In genomic region chr2:138559648-138560047, GRCh38 we compare ENCODE assay signal across 22 cellular contexts. TPM values are rescaled to one million over a fixed set of nuclear protein-coding genes. Genes with fewer than 3 reads are reported as not detected.
DNase-seq lines count a peak whose midpoint lies in the region; ATAC-seq, FAIRE-seq and TF ChIP-seq lines count a peak whose summit lies in the region.
"Had no signal": no experiment of that assay in that cellular context is flagged by ENCODE, and none has a peak within 500 bp of the region (broad histone marks: within the 10 kb centered on the region; RNA-seq: fewer than 3 reads in every experiment).

No MANE protein-coding gene starts in this region.

- H3K4me1 Mint-ChIP-seq in H9: no peaks in the 10 kb centered on the region
- H3K4me1 Mint-ChIP-seq in CD8-positive, alpha-beta memory T cell: no peaks in the 10 kb centered on the region
- H3K4me1 Mint-ChIP-seq: CD14-positive monocyte, IgD-negative memory B cell had no signal

- H2AFZ ChIP-seq in H9 (ENCODE audit: low read length): no peak overlapping the region

- H3K4me2 ChIP-seq in H9 (ENCODE audit: insufficient read depth, insufficient read length, low read length): no peak overlapping the region
- H3K4me2 ChIP-seq: BLaER1 had no signal

- DNase-seq in D721Med (ENCODE audit: insufficient read length, low spot score) (no peak), adipocyte (ENCODE audit: low read depth) (peak; percentile 12), fibroblast of peridontal ligament (ENCODE audit: extremely low read depth) (peak; percentile 9), left lobe of liver (ENCODE audit: low spot score) (no peak), H9 (no peak)
- DNase-seq in CD8-positive, alpha-beta memory T cell: no peak
- DNase-seq: 8988T; Calu3; CD4-positive, alpha-beta memory T cell; DMS 273 treated with DMSO at 0.1 percent for 48 hours; DMS53; DND-41; EL had no signal

- no peak overlapping the region for H3K18ac ChIP-seq in H9 (ENCODE audit: insufficient read length, low read depth, low read length)

- H4K91ac ChIP-seq in H9 (ENCODE audit: insufficient read length, low read depth, low read length): no peak overlapping the region

- H3K14ac ChIP-seq in H9 (ENCODE audit: insufficient read depth, low read length): no peak overlapping the region

- no peak overlapping the region for H3K27ac Mint-ChIP-seq in H9
- no peak overlapping the region for H3K27ac Mint-ChIP-seq in CD8-positive, alpha-beta memory T cell
- H3K27ac Mint-ChIP-seq: CD4-positive, alpha-beta memory T cell; IgD-negative memory B cell had no signal

- H3K27me3 ChIP-seq in adipocyte (replicated peaks; ENCODE audit: control insufficient read depth, insufficient read depth, low read length) (no peaks in the 10 kb centered on the region), H9 (ENCODE audit: insufficient read depth, low read length) (no peaks in the 10 kb centered on the region)
- H3K27me3 ChIP-seq in CD8-positive, alpha-beta memory T cell (ENCODE audit: insufficient read depth, low read length, poor library complexity, severe bottlenecking): no peaks in the 10 kb centered on the region
- H3K27me3 ChIP-seq: BLaER1 had no signal

- no peaks in the 10 kb centered on the region for H3K27me3 Mint-ChIP-seq in H9 (ENCODE audit: low read depth)
- H3K27me3 Mint-ChIP-seq in CD8-positive, alpha-beta memory T cell: no peaks in the 10 kb centered on the region
- H3K27me3 Mint-ChIP-seq: CD4-positive, alpha-beta memory T cell; IgD-negative memory B cell had no signal

- CTCF ChIA-PET in CD8-positive, alpha-beta memory T cell (lab: Charles Lee): no interaction called here

- H2BK5ac ChIP-seq in H9 (ENCODE audit: insufficient read length, low read length): no peak overlapping the region

- no peaks in the 10 kb centered on the region for H3K9me3 ChIP-seq in adipocyte (ENCODE audit: control insufficient read depth, low read length)
- H3K9me3 ChIP-seq in H9 (ENCODE audit: control insufficient read depth, low read depth, low read length): no peaks in the 10 kb centered on the region
- no peaks in the 10 kb centered on the region for H3K9me3 ChIP-seq in CD8-positive, alpha-beta memory T cell (ENCODE audit: low read length)
- H3K9me3 ChIP-seq: BLaER1, HAP-1 had no signal

- no peaks in the 10 kb centered on the region for H3K79me1 ChIP-seq in H9 (ENCODE audit: insufficient read depth, low read depth, low read length, poor library complexity, severe bottlenecking)

- H2BK15ac ChIP-seq in H9 (ENCODE audit: low read depth, low read length): no peak overlapping the region

- H2BK120ac ChIP-seq in H9 (ENCODE audit: low read depth, low read length, poor library complexity, severe bottlenecking): no peak overlapping the region

- no peak overlapping the region for H3K4me3 ChIP-seq in adipocyte (ENCODE audit: low read length)
- no peak overlapping the region for H3K4me3 ChIP-seq in CD8-positive, alpha-beta memory T cell (ENCODE audit: low read length)
- H3K4me3 ChIP-seq: BLaER1, GM12878, HAP-1 had no signal

- WGBS in H9 (ENCODE audit: extremely low coverage, insufficient read length, low lambda C conversion rate): no CpG with 5 or more reads among the region's 1 CpG

- TF ChIP-seq CTCF in D721Med (IDR thresholded peaks at IDR 0.05; ENCODE audit: insufficient read depth, missing control alignments) (no peak), H9 (conservative IDR thresholded peaks at IDR 0.05) (no peak)

- H2BK12ac ChIP-seq in H9 (ENCODE audit: insufficient read length, low read depth, low read length): no peak overlapping the region

- H3K79me2 ChIP-seq in H9 (ENCODE audit: insufficient read depth, low read length): no peaks in the 10 kb centered on the region

- H3K23me2 ChIP-seq in H9 (ENCODE audit: insufficient read length, low read depth, low read length, poor library complexity, severe bottlenecking): no peaks in the 10 kb centered on the region

- peaks cover 52% of the 10 kb centered on the region for H3K36me3 ChIP-seq in adipocyte (ENCODE audit: control insufficient read depth, insufficient read depth, low read length, severe bottlenecking)
- peaks cover 5% of the 10 kb centered on the region for H3K36me3 ChIP-seq in CD8-positive, alpha-beta memory T cell (ENCODE audit: insufficient read depth, low read length)

- H2AK5ac ChIP-seq in H9 (ENCODE audit: insufficient read length, low read length): no peak overlapping the region

- H3K56ac ChIP-seq in H9 (ENCODE audit: insufficient read length, low read depth, low read length): no peak overlapping the region

- no peak overlapping the region for H3K27ac ChIP-seq in H9 (ENCODE audit: insufficient read length, low read depth, low read length)
- no peak overlapping the region for H3K27ac ChIP-seq in CD8-positive, alpha-beta memory T cell (ENCODE audit: low read depth, low read length)
- H3K27ac ChIP-seq: BLaER1 had no signal

- H3K4me1 ChIP-seq in adipocyte (ENCODE audit: control insufficient read depth, insufficient read depth, low read length) (no peaks in the 10 kb centered on the region), H9 (ENCODE audit: insufficient read depth, low read length) (no peaks in the 10 kb centered on the region)
- no peaks in the 10 kb centered on the region for H3K4me1 ChIP-seq in CD8-positive, alpha-beta memory T cell (ENCODE audit: insufficient read depth, low read length)
- H3K4me1 ChIP-seq: BLaER1, HAP-1 had no signal

- no peaks in the 10 kb centered on the region; a peak in 2 of 5 replicates for H3K9me3 Mint-ChIP-seq in H9
- H3K9me3 Mint-ChIP-seq in CD8-positive, alpha-beta memory T cell: no peaks in the 10 kb centered on the region
- H3K9me3 Mint-ChIP-seq: CD4-positive, alpha-beta memory T cell; IgD-negative memory B cell had no signal

- no peak overlapping the region for H3K4me3 Mint-ChIP-seq in H9
- no peak overlapping the region for H3K4me3 Mint-ChIP-seq in CD8-positive, alpha-beta memory T cell
- H3K4me3 Mint-ChIP-seq: CD14-positive monocyte; CD4-positive, alpha-beta memory T cell; IgD-negative memory B cell had no signal

- no peak overlapping the region for H3K9ac ChIP-seq in adipocyte (ENCODE audit: low read length)
- H3K9ac ChIP-seq in H9 (ENCODE audit: extremely low read depth, insufficient read length, low read length): no peak overlapping the region
- H3K9ac ChIP-seq: BLaER1 had no signal

- ATAC-seq in left lobe of liver: peak; percentile 27
- ATAC-seq in HG02623 (IDR thresholded peaks at IDR 0.05; ENCODE audit: unreplicated experiment): no peak
- no peak for ATAC-seq in HG02970 (IDR thresholded peaks at IDR 0.05; ENCODE audit: low FRiP score, unreplicated experiment)
- ATAC-seq: GM12878 had no signal

- H2BK20ac ChIP-seq in H9 (ENCODE audit: low read depth, low read length, poor library complexity, severe bottlenecking): no peak overlapping the region

- no peak overlapping the region for H3K4ac ChIP-seq in H9 (ENCODE audit: low read depth, low read length)

- H3K23ac ChIP-seq in H9 (ENCODE audit: insufficient read length, low read depth, low read length): no peak overlapping the region

- no peaks in the 10 kb centered on the region for H4K20me1 ChIP-seq in H9 (ENCODE audit: control insufficient read depth, insufficient read depth, insufficient read length)
- H4K20me1 ChIP-seq: BLaER1 had no signal

- FAIRE-seq in D721Med (lab: Jason Lieb, UNC): peak; percentile 11
- FAIRE-seq: H1, HTR-8/SVneo had no signal

- POLR2A ChIA-PET in CD8-positive, alpha-beta memory T cell (lab: Charles Lee): interaction anchor here (0.6 kb wide), 1 partner anchor 433 kb away, joined by 3 read pairs; no protein-coding TSS in a partner anchor

- H4K8ac ChIP-seq in H9 (replicated peaks; ENCODE audit: insufficient read length, low read depth, low read length): no peak overlapping the region

- no peak overlapping the region for H4K5ac ChIP-seq in H9 (ENCODE audit: insufficient read length, low read depth, low read length)

- peaks cover 27 to 50% (median 42%) of the 10 kb centered on the region in 3 experiments for H3K36me3 Mint-ChIP-seq in H9 (ENCODE audit: insufficient read depth in 1 of 3, low read depth in 3 of 3)
- H3K36me3 Mint-ChIP-seq in CD8-positive, alpha-beta memory T cell: peaks cover 21 to 65% (median 34%) of the 10 kb centered on the region in 3 donors

- H3T11ph ChIP-seq in H9 (ENCODE audit: low read length): no peak overlapping the region

RNA-seq across cellular contexts. Expression of gene SPOPL, which starts 58.1 kb away (rescaled TPM):
- 11.3 TPM for total RNA-seq in left lobe of liver
- total RNA-seq in H9 (2021): 13.6 and 14.6 TPM in 2 replicates
- total RNA-seq in CD8-positive, alpha-beta memory T cell: 10 to 100 TPM; 16.1 to 16.9 TPM
- 2.4 TPM for polyA plus RNA-seq in CD8-positive, alpha-beta memory T cell

Comparison
In these comparisons a context has a peak if more than half of its experiments do, and no peak if none do; other contexts are left out.
1. DNase-seq: peak in adipocyte (single experiment) and fibroblast of peridontal ligament (single experiment); none in D721Med (single experiment), left lobe of liver (single experiment), H9 (single experiment) and CD8-positive, alpha-beta memory T cell (0 of 5).